14 cellular contexts compared by ENCODE assay signal in the genomic region with DNA sequence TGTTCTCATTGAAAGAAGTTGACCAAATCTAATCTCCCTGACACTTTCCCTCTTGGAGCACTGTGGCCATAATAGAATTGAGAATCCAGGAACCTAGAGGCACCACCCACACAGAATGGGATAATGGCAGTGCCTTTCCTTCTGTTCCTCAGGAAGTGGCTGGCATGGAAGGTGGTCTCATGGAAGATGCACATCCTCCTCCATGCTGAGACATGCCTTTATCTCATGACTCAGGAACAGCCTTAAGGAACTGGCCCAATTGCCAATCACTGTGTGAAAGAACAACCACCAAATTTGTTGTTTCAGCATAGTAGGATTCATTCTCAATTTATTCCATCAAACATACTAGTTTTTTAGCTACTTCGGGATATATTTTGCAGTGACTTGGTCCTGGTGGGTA.
A peak's percentile ranks its signal among the peaks of the same experiment; 100 is the strongest.
DNase-seq lines count a peak whose midpoint lies in the region; ATAC-seq and TF ChIP-seq lines count a peak whose summit lies in the region.
"Had no signal": no experiment of that assay in that cellular context is flagged by ENCODE, and none has a peak within 500 bp of the region (broad histone marks: within the 10 kb centered on the region; RNA-seq: fewer than 3 reads in every experiment).

No MANE protein-coding gene starts in this region.

- no peaks in the 10 kb centered on the region for H3K36me3 ChIP-seq in RWPE2 (ENCODE audit: low read depth)
- H3K36me3 ChIP-seq in left ventricle myocardium inferior = peaks cover 20% of the 10 kb centered on the region

- no peak for TF ChIP-seq CTCF in RWPE2 (IDR thresholded peaks at IDR 0.05; ENCODE audit: poor library complexity, severe bottlenecking)
- no peak for TF ChIP-seq CTCF in foreskin keratinocyte (conservative IDR thresholded peaks at IDR 0.05)
- no peak for TF ChIP-seq CTCF in left ventricle myocardium inferior (IDR thresholded peaks at IDR 0.05; ENCODE audit: borderline replicate concordance)

- intact Hi-C loops in left ventricle myocardium inferior (cut with micrococcal nuclease) = no loop called here

- H3K27ac ChIP-seq in RWPE2 (ENCODE audit: poor library complexity, severe bottlenecking) (no peak overlapping the region), foreskin keratinocyte (no peak overlapping the region), left ventricle myocardium inferior (replicated peaks) (no peak overlapping the region)
- H3K27ac ChIP-seq: GM23248 had no signal

- DNase-seq in NCI-H226 (peak; percentile 6), RWPE2 (ENCODE audit: low spot score) (no peak), foreskin keratinocyte (peak; percentile 29 to 55), NCI-H1105 treated with DMSO at 0.1 percent for 48 hours (lab: John Stamatoyannopoulos, UW) (no peak), GM19240 (ENCODE audit: insufficient read length, low spot score) (no peak), left ventricle myocardium inferior (no peak)
- DNase-seq: C1 segment of cervical spinal cord; CD4-positive, alpha-beta memory T cell; COR-L47; DMS153; DND-41; GM23248; H7; HCEC 1CT had no signal

- H3K4me1 ChIP-seq in RWPE2 (ENCODE audit: insufficient read depth, poor library complexity, severe bottlenecking) = no peaks in the 10 kb centered on the region
- peaks cover 10% of the 10 kb centered on the region for H3K4me1 ChIP-seq in foreskin keratinocyte
- H3K4me1 ChIP-seq in left ventricle myocardium inferior = peaks cover 11% of the 10 kb centered on the region

- H3K4me3 ChIP-seq in RWPE2 (ENCODE audit: severe bottlenecking) = no peak overlapping the region
- no peak overlapping the region for H3K4me3 ChIP-seq in left ventricle myocardium inferior
- H3K4me3 ChIP-seq: GM23248 had no signal

- ATAC-seq in RWPE2 (ENCODE audit: low read depth) (peak; percentile 70), foreskin keratinocyte (peak; percentile 83)

- H3K9me3 ChIP-seq in RWPE2 (ENCODE audit: severe bottlenecking) (no peaks in the 10 kb centered on the region), left ventricle myocardium inferior (replicated peaks) (peaks cover 13% of the 10 kb centered on the region)

- H3K27me3 ChIP-seq in RWPE2 (ENCODE audit: insufficient read depth, poor library complexity, severe bottlenecking) (no peaks in the 10 kb centered on the region), foreskin keratinocyte (no peaks in the 10 kb centered on the region), left ventricle myocardium inferior (ENCODE audit: low read depth) (no peaks in the 10 kb centered on the region)

Comparison
In these comparisons a context has a peak if more than half of its experiments do, and no peak if none do; other contexts are left out.
1. DNase-seq: peak in NCI-H226 (single experiment) and foreskin keratinocyte (2 of 2); none in RWPE2 (single experiment), NCI-H1105 treated with DMSO at 0.1 percent for 48 hours (single experiment), GM19240 (single experiment) and left ventricle myocardium inferior (single experiment).